ENCODE assay signal across 9 cellular contexts in the genomic region with DNA sequence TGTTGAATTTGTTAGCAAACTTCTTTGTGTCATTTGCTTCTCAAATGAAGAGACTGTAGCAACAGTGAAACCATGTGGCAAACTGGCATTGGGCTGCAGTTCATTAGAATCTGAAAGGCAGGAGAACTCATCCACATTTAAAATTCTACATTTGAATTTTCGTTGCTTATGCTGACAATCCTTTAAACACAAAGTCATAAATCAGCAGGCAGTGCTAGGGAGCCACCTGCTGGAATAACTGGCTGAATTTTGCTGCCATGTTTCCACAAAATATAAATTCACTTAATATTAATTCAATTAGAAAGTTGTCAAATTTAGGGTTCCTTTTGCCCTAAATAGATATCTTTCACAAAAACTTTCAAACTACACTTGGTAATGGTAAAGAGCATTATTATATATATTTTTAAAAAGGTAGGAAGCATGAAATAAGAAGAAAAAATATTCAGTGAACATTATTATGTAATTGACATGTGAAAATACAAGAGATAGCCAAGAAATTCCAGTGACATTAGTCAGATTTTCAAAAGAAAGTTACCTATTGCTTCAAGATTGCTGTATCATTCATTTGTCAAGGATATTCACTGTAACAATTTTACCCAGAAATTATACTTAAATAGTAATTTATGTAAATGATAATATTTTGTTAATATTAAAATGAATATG.
A peak's percentile ranks its signal among the peaks of the same experiment; 100 is the strongest.
DNase-seq lines count a peak whose midpoint lies in the region; ATAC-seq and TF ChIP-seq lines count a peak whose summit lies in the region.
"Had no signal": no experiment of that assay in that cellular context is flagged by ENCODE, and none has a peak within 500 bp of the region (broad histone marks: within the 10 kb centered on the region; RNA-seq: fewer than 3 reads in every experiment).

No MANE protein-coding gene starts in this region.

- peaks cover 3% of the 10 kb centered on the region for H3K9me3 Mint-ChIP-seq in endodermal cell

- no peak overlapping the region for H3K4me3 Mint-ChIP-seq in endodermal cell

- peaks cover 6% of the 10 kb centered on the region for H3K27me3 Mint-ChIP-seq in endodermal cell (ENCODE audit: insufficient read depth)

- H3K4me3 ChIP-seq in NB4 (ENCODE audit: low read depth, low read length) (no peak overlapping the region), endodermal cell (ENCODE audit: low read length) (no peak overlapping the region), neuron (ENCODE audit: low read length) (no peak overlapping the region), vagina (no peak overlapping the region)

- peaks cover 11% of the 10 kb centered on the region for H3K4me1 Mint-ChIP-seq in endodermal cell

- no peak for ATAC-seq in GM21381 (IDR thresholded peaks at IDR 0.05; ENCODE audit: unreplicated experiment)

- 17% methylated on average over 1 of the region's 1 CpG for WGBS in endodermal cell (ENCODE audit: insufficient coverage in 1 of 2, insufficient read length in 1 of 2), 2 experiments

- TF ChIP-seq POLR2A in NB4 (IDR thresholded peaks at IDR 0.05; ENCODE audit: extremely low read depth, insufficient read length) (no peak), vagina (IDR thresholded peaks at IDR 0.05) (no peak)

- H3K36me3 Mint-ChIP-seq in endodermal cell (ENCODE audit: low read depth): no peaks in the 10 kb centered on the region

- no peak overlapping the region for H3K9ac ChIP-seq in endodermal cell (ENCODE audit: extremely low read depth, low read length, poor library complexity, severe bottlenecking)

- in situ Hi-C loops in G401 (cut with HindIII; ENCODE audit: low sequenced_read_pairs): no loop called here

- intact Hi-C loops in vagina (cut with DNase I): no loop called here

- H3K27ac ChIP-seq in endodermal cell (ENCODE audit: low read depth, low read length) (no peak overlapping the region), vagina (no peak overlapping the region)

- TF ChIP-seq CTCF in NB4 (IDR thresholded peaks at IDR 0.05; ENCODE audit: low read depth, low read length) (peak; percentile 45), endodermal cell (conservative IDR thresholded peaks at IDR 0.05) (peak; percentile 82), vagina (IDR thresholded peaks at IDR 0.05) (no peak)

- H3K9me3 ChIP-seq in endodermal cell (ENCODE audit: control insufficient read depth, low read length) (no peaks in the 10 kb centered on the region), neuron (ENCODE audit: low read length) (no peaks in the 10 kb centered on the region), vagina (no peaks in the 10 kb centered on the region)

- H3K27ac Mint-ChIP-seq in endodermal cell: no peak overlapping the region

- H3K36me3 ChIP-seq in endodermal cell (ENCODE audit: control insufficient read depth, insufficient read depth, low read length): no peaks in the 10 kb centered on the region
- H3K36me3 ChIP-seq in neuron (ENCODE audit: insufficient read depth, low read length): no peaks in the 10 kb centered on the region
- no peaks in the 10 kb centered on the region for H3K36me3 ChIP-seq in vagina

- peak overlapping the region; percentile 61 for H2AFZ ChIP-seq in neuron (ENCODE audit: low read depth, low read length)

- H3K27me3 ChIP-seq in endodermal cell (ENCODE audit: control insufficient read depth, insufficient read depth, low read length, poor library complexity, severe bottlenecking): peaks cover 6% of the 10 kb centered on the region
- H3K27me3 ChIP-seq in neuron (ENCODE audit: insufficient read depth, low read length): no peaks in the 10 kb centered on the region
- H3K27me3 ChIP-seq in vagina: no peaks in the 10 kb centered on the region

- DNase-seq in G401 (ENCODE audit: low spot score) (peak; percentile 53), NB4 (ENCODE audit: low read depth) (peak; percentile 37), endodermal cell (peak; percentile 78), SKM-1 treated with dmso at 0.1 percent for 144 hours (lab: John Stamatoyannopoulos, UW; ENCODE audit: unreplicated experiment) (no peak), NCI-H69 (lab: John Stamatoyannopoulos, UW) (no peak), vagina (ENCODE audit: extremely low spot score in 2 of 2) (no peak)
- DNase-seq: central memory CD4-positive, alpha-beta T cell had no signal

- no peaks in the 10 kb centered on the region for H3K4me1 ChIP-seq in endodermal cell (ENCODE audit: control insufficient read depth, insufficient read depth, low read length)
- H3K4me1 ChIP-seq in neuron (ENCODE audit: insufficient read depth, low read length): peaks cover 2% of the 10 kb centered on the region
- H3K4me1 ChIP-seq in vagina: no peaks in the 10 kb centered on the region

Comparison
In these comparisons a context has a peak if more than half of its experiments do, and no peak if none do; other contexts are left out.
1. DNase-seq: peak in G401 (single experiment), NB4 (single experiment) and endodermal cell (single experiment); none in SKM-1 treated with dmso at 0.1 percent for 144 hours (single experiment), NCI-H69 (single experiment) and vagina (0 of 2).
2. CTCF ChIP-seq: peak in NB4 (single experiment) and endodermal cell (single experiment); none in vagina (0 of 3).